Comparison of ENCODE assay signal across 1 cellular context in the genomic region with DNA sequence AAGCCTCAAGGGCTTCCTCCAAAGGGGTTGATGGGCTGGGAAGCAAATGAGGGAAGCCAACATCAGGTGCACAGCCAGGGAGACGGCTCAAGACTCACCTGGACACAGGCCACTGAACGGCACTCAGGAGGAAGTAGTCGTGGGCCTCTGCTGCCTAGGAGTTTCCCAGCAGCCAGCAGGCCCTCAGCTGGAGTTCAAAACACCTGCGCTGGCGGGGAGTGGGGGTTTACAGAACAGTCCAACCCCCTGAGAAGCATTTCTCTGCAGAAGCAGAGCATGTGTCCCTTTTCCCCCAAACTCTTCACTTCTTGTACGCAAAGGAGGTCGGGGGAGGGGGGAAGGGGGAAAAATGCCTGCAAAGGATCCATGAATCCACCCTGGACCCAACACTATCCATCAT.
TF ChIP-seq lines count a peak whose summit lies in the region.

No MANE protein-coding gene starts in this region.

TF ChIP-seq in GM12878, 131 proteins besides CTCF, POLR2A, EP300 and RAD21:
- TF ChIP-seq ZNF687 (IDR thresholded peaks at IDR 0.05) (peak; percentile 74), KLF5 (IDR thresholded peaks at IDR 0.05; ENCODE audit: partially characterized antibody) (no peak), IKZF1 (conservative IDR thresholded peaks at IDR 0.05) (peak; percentile 40), EED (IDR thresholded peaks at IDR 0.05; ENCODE audit: low read depth) (0 out of 2 replicates have a peak, but pooled peaks have one; percentile 14), BHLHE40 (IDR thresholded peaks at IDR 0.05; ENCODE audit: borderline replicate concordance in 1 of 2, low read depth in 2 of 2, low read length in 1 of 2) (peak in 1 of 2 experiments; percentile 12; a peak in 1 of 4 replicates), LARP7 (IDR thresholded peaks at IDR 0.05) (no peak), EGR1 (IDR thresholded peaks at IDR 0.05; ENCODE audit: borderline replicate concordance in 1 of 2, low read depth in 2 of 2, low read length in 2 of 2) (no peak)
